In the genomic region with DNA sequence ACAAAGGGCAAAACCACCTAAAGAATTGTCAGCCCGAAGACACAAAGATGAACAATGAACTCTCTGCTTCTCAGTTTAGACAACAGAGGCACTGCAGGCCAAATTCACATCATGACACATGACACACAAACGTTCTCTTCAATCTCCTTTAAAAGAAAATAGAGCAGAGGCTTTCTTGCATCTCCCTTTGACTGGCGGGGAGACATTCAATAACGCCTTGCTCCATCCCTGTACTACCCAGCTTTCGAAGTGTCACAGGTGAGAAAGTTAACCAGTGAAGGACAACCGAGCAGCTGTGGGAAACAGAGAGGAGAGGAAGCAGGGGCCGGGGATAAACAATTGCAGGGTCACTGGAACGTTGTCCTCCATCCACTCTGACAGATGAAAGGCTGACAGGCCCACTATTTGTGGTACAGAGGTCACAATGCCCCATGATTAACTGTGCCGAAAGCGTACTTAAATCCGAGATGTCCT, we compare ENCODE assay signal across 1 cellular context.
TF ChIP-seq lines count a peak whose summit lies in the region.

No MANE protein-coding gene starts in this region.

TF ChIP-seq in HepG2, 621 proteins besides CTCF, POLR2A, EP300 and RAD21 (continued from another document):
- TF ChIP-seq, protein P1, sequence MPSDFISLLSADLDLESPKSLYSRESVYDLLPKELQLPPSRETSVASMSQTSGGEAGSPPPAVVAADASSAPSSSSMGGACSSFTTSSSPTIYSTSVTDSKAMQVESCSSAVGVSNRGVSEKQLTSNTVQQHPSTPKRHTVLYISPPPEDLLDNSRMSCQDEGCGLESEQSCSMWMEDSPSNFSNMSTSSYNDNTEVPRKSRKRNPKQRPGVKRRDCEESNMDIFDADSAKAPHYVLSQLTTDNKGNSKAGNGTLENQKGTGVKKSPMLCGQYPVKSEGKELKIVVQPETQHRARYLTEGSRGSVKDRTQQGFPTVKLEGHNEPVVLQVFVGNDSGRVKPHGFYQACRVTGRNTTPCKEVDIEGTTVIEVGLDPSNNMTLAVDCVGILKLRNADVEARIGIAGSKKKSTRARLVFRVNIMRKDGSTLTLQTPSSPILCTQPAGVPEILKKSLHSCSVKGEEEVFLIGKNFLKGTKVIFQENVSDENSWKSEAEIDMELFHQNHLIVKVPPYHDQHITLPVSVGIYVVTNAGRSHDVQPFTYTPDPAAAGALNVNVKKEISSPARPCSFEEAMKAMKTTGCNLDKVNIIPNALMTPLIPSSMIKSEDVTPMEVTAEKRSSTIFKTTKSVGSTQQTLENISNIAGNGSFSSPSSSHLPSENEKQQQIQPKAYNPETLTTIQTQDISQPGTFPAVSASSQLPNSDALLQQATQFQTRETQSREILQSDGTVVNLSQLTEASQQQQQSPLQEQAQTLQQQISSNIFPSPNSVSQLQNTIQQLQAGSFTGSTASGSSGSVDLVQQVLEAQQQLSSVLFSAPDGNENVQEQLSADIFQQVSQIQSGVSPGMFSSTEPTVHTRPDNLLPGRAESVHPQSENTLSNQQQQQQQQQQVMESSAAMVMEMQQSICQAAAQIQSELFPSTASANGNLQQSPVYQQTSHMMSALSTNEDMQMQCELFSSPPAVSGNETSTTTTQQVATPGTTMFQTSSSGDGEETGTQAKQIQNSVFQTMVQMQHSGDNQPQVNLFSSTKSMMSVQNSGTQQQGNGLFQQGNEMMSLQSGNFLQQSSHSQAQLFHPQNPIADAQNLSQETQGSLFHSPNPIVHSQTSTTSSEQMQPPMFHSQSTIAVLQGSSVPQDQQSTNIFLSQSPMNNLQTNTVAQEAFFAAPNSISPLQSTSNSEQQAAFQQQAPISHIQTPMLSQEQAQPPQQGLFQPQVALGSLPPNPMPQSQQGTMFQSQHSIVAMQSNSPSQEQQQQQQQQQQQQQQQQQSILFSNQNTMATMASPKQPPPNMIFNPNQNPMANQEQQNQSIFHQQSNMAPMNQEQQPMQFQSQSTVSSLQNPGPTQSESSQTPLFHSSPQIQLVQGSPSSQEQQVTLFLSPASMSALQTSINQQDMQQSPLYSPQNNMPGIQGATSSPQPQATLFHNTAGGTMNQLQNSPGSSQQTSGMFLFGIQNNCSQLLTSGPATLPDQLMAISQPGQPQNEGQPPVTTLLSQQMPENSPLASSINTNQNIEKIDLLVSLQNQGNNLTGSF (CRISPR knock-in tag; IDR thresholded peaks at IDR 0.05), result no peak
- TF ChIP-seq GLMP (CRISPR knock-in tag; IDR thresholded peaks at IDR 0.05; ENCODE audit: borderline replicate concordance), result no peak
- no peak for TF ChIP-seq ZNF547 (CRISPR knock-in tag; IDR thresholded peaks at IDR 0.05)
- no peak; the same call in 1 of the 2 replicates for TF ChIP-seq BRD4 (CRISPR knock-in tag; IDR thresholded peaks at IDR 0.05)
- peak; percentile 80; the same call in 1 of the 2 replicates for TF ChIP-seq HNF4G (IDR thresholded peaks at IDR 0.05; ENCODE audit: borderline replicate concordance, low read depth, low read length)
- peak; percentile 63; the same call in 1 of the 2 replicates for TF ChIP-seq HNF4G (CRISPR knock-in tag; IDR thresholded peaks at IDR 0.05; ENCODE audit: borderline replicate concordance, low read depth)
- TF ChIP-seq ZBTB38 (CRISPR knock-in tag; IDR thresholded peaks at IDR 0.05), result peak; percentile 61; the same call in 1 of the 2 replicates
- no peak for TF ChIP-seq ZNF674 (CRISPR knock-in tag; IDR thresholded peaks at IDR 0.05; ENCODE audit: low read depth)
- TF ChIP-seq, protein P2, sequence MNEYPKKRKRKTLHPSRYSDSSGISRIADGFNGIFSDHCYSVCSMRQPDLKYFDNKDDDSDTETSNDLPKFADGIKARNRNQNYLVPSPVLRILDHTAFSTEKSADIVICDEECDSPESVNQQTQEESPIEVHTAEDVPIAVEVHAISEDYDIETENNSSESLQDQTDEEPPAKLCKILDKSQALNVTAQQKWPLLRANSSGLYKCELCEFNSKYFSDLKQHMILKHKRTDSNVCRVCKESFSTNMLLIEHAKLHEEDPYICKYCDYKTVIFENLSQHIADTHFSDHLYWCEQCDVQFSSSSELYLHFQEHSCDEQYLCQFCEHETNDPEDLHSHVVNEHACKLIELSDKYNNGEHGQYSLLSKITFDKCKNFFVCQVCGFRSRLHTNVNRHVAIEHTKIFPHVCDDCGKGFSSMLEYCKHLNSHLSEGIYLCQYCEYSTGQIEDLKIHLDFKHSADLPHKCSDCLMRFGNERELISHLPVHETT (CRISPR knock-in tag; conservative IDR thresholded peaks at IDR 0.05), result 0 out of 2 replicates have a peak, but pooled peaks have one; percentile 15
- no peak for TF ChIP-seq RBFOX2 (IDR thresholded peaks at IDR 0.05; ENCODE audit: low read depth, low read length)
- peak; percentile 92 for TF ChIP-seq ZNF652 (CRISPR knock-in tag; IDR thresholded peaks at IDR 0.05; ENCODE audit: borderline replicate concordance, low read depth)
- no peak for TF ChIP-seq SMARCE1 (IDR thresholded peaks at IDR 0.05; ENCODE audit: borderline replicate concordance)
- TF ChIP-seq ZNF138 (CRISPR knock-in tag; IDR thresholded peaks at IDR 0.05; ENCODE audit: low read depth), result no peak
- no peak for TF ChIP-seq JUNB (CRISPR knock-in tag; IDR thresholded peaks at IDR 0.05; ENCODE audit: borderline replicate concordance)
- TF ChIP-seq ZNF354B (CRISPR knock-in tag; IDR thresholded peaks at IDR 0.05), result 0 out of 2 replicates have a peak, but pooled peaks have one; percentile 23
- TF ChIP-seq ZNF232 (CRISPR knock-in tag; IDR thresholded peaks at IDR 0.05; ENCODE audit: borderline replicate concordance), result 0 out of 2 replicates have a peak, but pooled peaks have one; percentile 67
- peak; percentile 63; the same call in 1 of the 2 replicates for TF ChIP-seq ZNF816 (CRISPR knock-in tag; IDR thresholded peaks at IDR 0.05; ENCODE audit: borderline replicate concordance)
- peak; percentile 92 for TF ChIP-seq ZMYM4 (CRISPR knock-in tag; IDR thresholded peaks at IDR 0.05)
- no peak for TF ChIP-seq HNRNPL (IDR thresholded peaks at IDR 0.05; ENCODE audit: low read depth, low read length)
- TF ChIP-seq, protein P3, sequence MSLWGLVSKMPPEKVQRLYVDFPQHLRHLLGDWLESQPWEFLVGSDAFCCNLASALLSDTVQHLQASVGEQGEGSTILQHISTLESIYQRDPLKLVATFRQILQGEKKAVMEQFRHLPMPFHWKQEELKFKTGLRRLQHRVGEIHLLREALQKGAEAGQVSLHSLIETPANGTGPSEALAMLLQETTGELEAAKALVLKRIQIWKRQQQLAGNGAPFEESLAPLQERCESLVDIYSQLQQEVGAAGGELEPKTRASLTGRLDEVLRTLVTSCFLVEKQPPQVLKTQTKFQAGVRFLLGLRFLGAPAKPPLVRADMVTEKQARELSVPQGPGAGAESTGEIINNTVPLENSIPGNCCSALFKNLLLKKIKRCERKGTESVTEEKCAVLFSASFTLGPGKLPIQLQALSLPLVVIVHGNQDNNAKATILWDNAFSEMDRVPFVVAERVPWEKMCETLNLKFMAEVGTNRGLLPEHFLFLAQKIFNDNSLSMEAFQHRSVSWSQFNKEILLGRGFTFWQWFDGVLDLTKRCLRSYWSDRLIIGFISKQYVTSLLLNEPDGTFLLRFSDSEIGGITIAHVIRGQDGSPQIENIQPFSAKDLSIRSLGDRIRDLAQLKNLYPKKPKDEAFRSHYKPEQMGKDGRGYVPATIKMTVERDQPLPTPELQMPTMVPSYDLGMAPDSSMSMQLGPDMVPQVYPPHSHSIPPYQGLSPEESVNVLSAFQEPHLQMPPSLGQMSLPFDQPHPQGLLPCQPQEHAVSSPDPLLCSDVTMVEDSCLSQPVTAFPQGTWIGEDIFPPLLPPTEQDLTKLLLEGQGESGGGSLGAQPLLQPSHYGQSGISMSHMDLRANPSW (CRISPR knock-in tag; IDR thresholded peaks at IDR 0.05; ENCODE audit: borderline replicate concordance), result peak; percentile 67
- TF ChIP-seq NFE2L1 (CRISPR knock-in tag; IDR thresholded peaks at IDR 0.05; ENCODE audit: borderline replicate concordance), result no peak
- no peak for TF ChIP-seq ZBTB33 (CRISPR knock-in tag; IDR thresholded peaks at IDR 0.05)
- TF ChIP-seq MLXIP (CRISPR knock-in tag; IDR thresholded peaks at IDR 0.05; ENCODE audit: borderline replicate concordance), result no peak
- no peak for TF ChIP-seq ELF1 (CRISPR knock-in tag; IDR thresholded peaks at IDR 0.05)
- no peak for TF ChIP-seq KMT2B (CRISPR knock-in tag; IDR thresholded peaks at IDR 0.05)
- TF ChIP-seq ZSCAN29 (CRISPR knock-in tag; conservative IDR thresholded peaks at IDR 0.05), result 0 out of 2 replicates have a peak, but pooled peaks have one; percentile 42
- no peak for TF ChIP-seq ELF4 (CRISPR knock-in tag; IDR thresholded peaks at IDR 0.05; ENCODE audit: borderline replicate concordance)
- no peak for TF ChIP-seq ZNF546 (CRISPR knock-in tag; conservative IDR thresholded peaks at IDR 0.05)
- peak; percentile 47 for TF ChIP-seq GFI1 (CRISPR knock-in tag; IDR thresholded peaks at IDR 0.05; ENCODE audit: borderline replicate concordance)
- TF ChIP-seq ZNF614 (CRISPR knock-in tag; IDR thresholded peaks at IDR 0.05; ENCODE audit: borderline replicate concordance), result peak; percentile 79; the same call in 1 of the 2 replicates
- no peak for TF ChIP-seq ZNF431 (CRISPR knock-in tag; IDR thresholded peaks at IDR 0.05; ENCODE audit: borderline replicate concordance, low read depth)
- no peak for TF ChIP-seq MBD4 (IDR thresholded peaks at IDR 0.05; ENCODE audit: borderline replicate concordance, low read length)
- no peak for TF ChIP-seq E2F2 (CRISPR knock-in tag; IDR thresholded peaks at IDR 0.05; ENCODE audit: borderline replicate concordance)
- TF ChIP-seq CREB1 (IDR thresholded peaks at IDR 0.05), result no peak
- TF ChIP-seq CREB1 (CRISPR knock-in tag; IDR thresholded peaks at IDR 0.05), result 0 out of 2 replicates have a peak, but pooled peaks have one; percentile 19
- peak; percentile 65; the same call in 1 of the 2 replicates for TF ChIP-seq ZNF362 (CRISPR knock-in tag; IDR thresholded peaks at IDR 0.05; ENCODE audit: borderline replicate concordance)
- TF ChIP-seq BATF2 (CRISPR knock-in tag; IDR thresholded peaks at IDR 0.05), result no peak
- peak; percentile 21 for TF ChIP-seq YY1 (IDR thresholded peaks at IDR 0.05; ENCODE audit: insufficient read depth, insufficient replicate concordance, low read depth, low read length)
- peak; percentile 96 for TF ChIP-seq PHF21A (CRISPR knock-in tag; IDR thresholded peaks at IDR 0.05)
- no peak for TF ChIP-seq TAF1 (CRISPR knock-in tag; IDR thresholded peaks at IDR 0.05)
- no peak for TF ChIP-seq HNRNPH1 (optimal IDR thresholded peaks at IDR 0.05; ENCODE audit: low read depth, low read length)
